In the genomic region with DNA sequence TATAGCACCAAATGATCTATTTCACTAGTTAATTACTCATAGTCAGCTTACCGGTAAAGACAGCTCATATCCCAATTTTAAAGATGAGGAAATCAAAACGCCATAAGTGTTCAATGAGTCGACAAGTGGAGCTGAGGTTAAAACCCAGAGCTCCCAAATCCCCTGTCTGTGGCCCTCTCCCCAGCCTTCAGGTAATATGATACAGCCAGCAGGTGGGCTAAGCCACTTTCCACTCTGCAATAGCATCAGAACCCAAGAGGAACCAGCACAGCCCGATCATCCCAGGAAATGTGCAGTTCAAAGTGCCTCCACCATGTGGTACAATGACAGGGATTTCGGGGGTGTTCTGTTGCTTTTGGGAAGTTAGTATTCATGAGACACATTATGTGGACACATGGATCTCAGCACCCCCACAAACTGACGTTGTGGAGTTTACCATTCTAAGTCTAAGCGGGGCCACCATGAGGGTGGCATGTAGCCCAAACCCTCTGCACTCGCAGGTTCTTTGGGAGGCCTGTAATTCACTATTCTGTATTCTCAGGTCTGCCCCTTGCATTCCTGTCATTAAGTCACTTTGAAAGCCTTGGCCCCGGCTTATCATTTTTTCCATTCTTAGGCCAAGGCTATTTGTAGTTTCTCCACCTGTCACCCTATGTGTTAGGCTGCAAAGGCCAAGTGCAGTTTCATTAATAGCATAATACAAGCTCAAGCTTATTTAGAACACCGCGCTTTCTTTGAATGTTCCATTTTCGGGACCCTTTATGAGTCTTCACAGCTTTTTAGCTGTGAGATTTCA, we compare ENCODE assay signal across 20 cellular contexts. TPM values are rescaled to one million over a fixed set of nuclear protein-coding genes. Genes with fewer than 3 reads are reported as not detected.
DNase-seq lines count a peak whose midpoint lies in the region; ATAC-seq and TF ChIP-seq lines count a peak whose summit lies in the region.
"Had no signal": no experiment of that assay in that cellular context is flagged by ENCODE, and none has a peak within 500 bp of the region (broad histone marks: within the 10 kb centered on the region; RNA-seq: fewer than 3 reads in every experiment).

No MANE protein-coding gene starts in this region.

- H3K4me1 ChIP-seq in heart left ventricle (peaks cover 0 to 18% (median 1%) of the 10 kb centered on the region in 12 donors), uterus (no peaks in the 10 kb centered on the region)
- H3K4me1 ChIP-seq: SJCRH30 had no signal

- WGBS in heart left ventricle, 4 donors = 50 to 58% (median 56%) methylated on average over 12 of the region's 12 CpGs

- TF ChIP-seq CTCF in heart left ventricle (IDR thresholded peaks at IDR 0.05) (no peak), uterus (IDR thresholded peaks at IDR 0.05) (no peak)

- ATAC-seq in Right ventricle myocardium inferior (peak; percentile 80), heart left ventricle (peak; percentile 82 to 91 (median 86)), HG03097 (IDR thresholded peaks at IDR 0.05; ENCODE audit: low FRiP score, unreplicated experiment) (no peak)
- ATAC-seq: HCT116 had no signal

- H3K36me3 ChIP-seq in heart left ventricle (no peaks in the 10 kb centered on the region), uterus (no peaks in the 10 kb centered on the region)
- H3K36me3 ChIP-seq: SJCRH30 had no signal

- no peaks in the 10 kb centered on the region for H3K27me3 ChIP-seq in heart left ventricle
- H3K27me3 ChIP-seq in uterus = no peaks in the 10 kb centered on the region
- H3K27me3 ChIP-seq: SJCRH30 had no signal

- DNase-seq in Right ventricle myocardium inferior (ENCODE audit: missing footprints) (no peak), cardiac septum (ENCODE audit: low spot score) (no peak), heart left ventricle (peak in 1 of 5 donors; percentile 30), iPS-NIHi11 (ENCODE audit: low spot score) (peak; percentile 26), GM19238 (ENCODE audit: insufficient read length, low spot score) (no peak), uterus (no peak), superior temporal gyrus (ENCODE audit: extremely low spot score) (no peak)
- DNase-seq: CD4-positive, alpha-beta memory T cell; DMS79; NCI-H1048; NCI-H146; NCI-H2081; NCI-H510A treated with DMSO at 0.1 percent for 48 hours; SJCRH30 had no signal

- H3K9me3 ChIP-seq in heart left ventricle (no peaks in the 10 kb centered on the region), uterus (no peaks in the 10 kb centered on the region)
- H3K9me3 ChIP-seq: SJCRH30 had no signal

- intact Hi-C loops in Right ventricle myocardium inferior (cut with DNase I) (no loop called here), cardiac septum (cut with DNase I) (no loop called here), heart left ventricle (cut with DNase I) (no loop called here), uterus (cut with DNase I; ENCODE audit: low total_unique reads) (no loop called here)

- H3K27ac ChIP-seq in heart left ventricle (peak overlapping the region in 8 of 12 donors; percentile 22 to 72 (median 61)), uterus (no peak overlapping the region)
- H3K27ac ChIP-seq: KMS-11, SJCRH30 had no signal

- no peak overlapping the region for H3K4me3 ChIP-seq in heart left ventricle
- no peak overlapping the region for H3K4me3 ChIP-seq in uterus
- H3K4me3 ChIP-seq: SJCRH30 had no signal

- TF ChIP-seq POLR2A in heart left ventricle (IDR thresholded peaks at IDR 0.05) (no peak), uterus (IDR thresholded peaks at IDR 0.05) (no peak)

RNA-seq across cellular contexts. Expression of gene ACTN2, which starts 26.3 kb away (rescaled TPM):
- total RNA-seq in Right ventricle myocardium inferior (2,525 TPM), cardiac septum (3,389 TPM), heart left ventricle (1,000 to 10,000 TPM; 1,403 to 4,007 (median 2,928) TPM), uterus (10 to 100 TPM in 1 of 4 donors, 1 to 10 TPM in 2, under 1 TPM in 1; 0.29 to 28.9 (median 1.1) TPM)
- 1,000 to 10,000 TPM; 1,024 to 1,237 TPM for polyA plus RNA-seq in heart left ventricle
- total RNA-seq: A172; CD4-positive, alpha-beta memory T cell; OCI-LY7 had no signal
- polyA plus RNA-seq: BJ; CD4-positive, alpha-beta memory T cell had no signal

RNA-seq across cellular contexts. Expression of gene HEATR1, which starts 55.7 kb away (rescaled TPM):
- total RNA-seq in Right ventricle myocardium inferior = 9.6 TPM
- 12.6 TPM for total RNA-seq in cardiac septum
- total RNA-seq in heart left ventricle = 10 to 100 TPM in 5 of 9 donors, 1 to 10 TPM in 4; 6.6 to 17.2 (median 11.8) TPM
- polyA plus RNA-seq in heart left ventricle = 1 to 10 TPM; 2.4 to 8.3 TPM
- total RNA-seq in uterus = 10 to 100 TPM; 11.5 to 58.8 (median 27.1) TPM

Comparison
In these comparisons a context has a peak if more than half of its experiments do, and no peak if none do; other contexts are left out.
1. H3K27ac ChIP-seq: peak in heart left ventricle (8 of 12); none in uterus (0 of 2).
2. RNA of gene ACTN2, which starts 26.3 kb away (total RNA-seq): 3,389 TPM in cardiac septum (single experiment), 1,403 to 4,007 TPM in heart left ventricle and 2,525 TPM in Right ventricle myocardium inferior (single experiment); 0.29 to 28.9 TPM in uterus; every median in the first group is over 10 times any median in the second.